5 cellular contexts compared by ENCODE assay signal in genomic region chr16:10779908-10780307, GRCh38. TPM values are rescaled to one million over a fixed set of nuclear protein-coding genes. Genes with fewer than 3 reads are reported as not detected.
"Had no signal": no experiment of that assay in that cellular context is flagged by ENCODE, and none has a peak within 500 bp of the region (broad histone marks: within the 10 kb centered on the region; RNA-seq: fewer than 3 reads in every experiment).

No MANE protein-coding gene starts in this region.

RNA-seq across cellular contexts. Expression of gene TVP23A, which starts 38.7 kb away (rescaled TPM):
- total RNA-seq: PC-3, PC-9, RPMI7951, SJCRH30, SJSA1 had no signal
